In the genomic region with DNA sequence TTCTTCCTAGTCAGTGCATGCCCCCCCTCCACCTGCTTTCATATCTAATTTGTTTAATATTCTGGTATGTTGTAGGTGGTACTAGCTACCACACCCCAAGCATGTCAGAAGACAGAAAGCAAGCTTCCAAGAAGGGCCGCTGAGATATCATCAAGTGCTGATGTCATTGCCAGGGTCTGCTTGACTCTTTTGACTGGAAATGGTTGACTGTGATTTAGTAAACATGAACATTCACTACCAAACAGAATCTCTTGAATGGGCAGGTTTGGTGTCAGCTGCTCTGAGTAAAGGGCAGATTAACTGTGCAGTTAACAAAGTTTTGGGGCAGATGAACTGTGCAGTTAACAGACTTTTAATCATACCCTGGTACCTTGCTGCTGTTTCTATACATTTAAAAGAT, we compare ENCODE assay signal across 19 cellular contexts.
"Had no signal": no experiment of that assay in that cellular context is flagged by ENCODE, and none has a peak within 500 bp of the region (broad histone marks: within the 10 kb centered on the region; RNA-seq: fewer than 3 reads in every experiment).

No MANE protein-coding gene starts in this region.

- H3K9ac ChIP-seq: SK-N-SH had no signal

- H3K27ac ChIP-seq: adrenal gland, breast epithelium, coronary artery, foreskin keratinocyte, ovary, psoas muscle, tibial nerve had no signal

- H3K4me3 Mint-ChIP-seq: stimulated activated naive B cell treated with anti-CD40 and anti-IgM and Interleukin-4, amounts not matched to agents 10 μg/mL and 1 μg/mL and 100 μg/mL, for 72 hours had no signal

- DNase-seq: activated CD8-positive, alpha-beta memory T cell treated with anti-CD3 and anti-CD28 coated beads for 24 hours; activated gamma-delta T cell; adrenal gland; foreskin keratinocyte; hippocampal formation; left cardiac atrium; mesenchymal stem cell; ovary; psoas muscle; right cardiac atrium; SHP77 treated with DMSO at 0.1 percent for 48 hours; SK-N-SH; stimulated activated CD4-positive, alpha-beta T cell treated with anti-CD3 and anti-CD28 coated beads, Interleukin-4, amount 100 ng/mL, for 24 hours; stimulated activated naive B cell treated with anti-CD40 and anti-IgM and Interleukin-4, amounts not matched to agents 10 μg/mL and 1 μg/mL and 100 μg/mL, for 72 hours; T1000 had no signal

- H3K27me3 Mint-ChIP-seq: naive thymus-derived CD4-positive, alpha-beta T cell; stimulated activated naive B cell treated with anti-CD40 and anti-IgM and Interleukin-4, amounts not matched to agents 10 μg/mL and 1 μg/mL and 100 μg/mL, for 72 hours had no signal

- H3K4me2 ChIP-seq: SK-N-SH had no signal

- H3K36me3 ChIP-seq: adrenal gland, breast epithelium, ovary, tibial nerve had no signal

- ATAC-seq: foreskin keratinocyte; left cardiac atrium; naive thymus-derived CD4-positive, alpha-beta T cell; psoas muscle; right cardiac atrium; stimulated activated naive B cell treated with anti-CD40 and anti-IgM and Interleukin-4, amounts not matched to agents 10 μg/mL and 1 μg/mL and 100 μg/mL, for 72 hours had no signal

- H3K4me3 ChIP-seq: adrenal gland, breast epithelium, coronary artery, ovary, psoas muscle, tibial nerve had no signal

- H3K27me3 ChIP-seq: adrenal gland, breast epithelium, foreskin keratinocyte, ovary, tibial nerve had no signal

- H3K27ac Mint-ChIP-seq: stimulated activated naive B cell treated with anti-CD40 and anti-IgM and Interleukin-4, amounts not matched to agents 10 μg/mL and 1 μg/mL and 100 μg/mL, for 72 hours had no signal

- H3K4me1 ChIP-seq: adrenal gland, breast epithelium, psoas muscle, tibial nerve had no signal

- H3K36me3 Mint-ChIP-seq: stimulated activated naive B cell treated with anti-CD40 and anti-IgM and Interleukin-4, amounts not matched to agents 10 μg/mL and 1 μg/mL and 100 μg/mL, for 72 hours had no signal
